ENCODE assay signal across 8 cellular contexts in genomic region chr2:97992836-97993825, GRCh38. TPM values are rescaled to one million over a fixed set of nuclear protein-coding genes. Genes with fewer than 3 reads are reported as not detected.
DNase-seq lines count a peak whose midpoint lies in the region; ATAC-seq and TF ChIP-seq lines count a peak whose summit lies in the region.

No MANE protein-coding gene starts in this region.

- peak overlapping the region; percentile 87; the same call in 1 of the 2 replicates for H3K4me3 ChIP-seq in AG04450 (ENCODE audit: low read depth, low read length)
- H3K4me3 ChIP-seq in HAP-1: peak overlapping the region; percentile 89
- peak overlapping the region; percentile 70 to 80 for H3K4me3 ChIP-seq in left lung

- H3K36me3 ChIP-seq in HAP-1 (replicated peaks) (no peaks in the 10 kb centered on the region), left lung (no peaks in the 10 kb centered on the region)

- intact Hi-C loops in activated T-helper 2 cell treated with anti-CD3 and anti-CD28 coated beads, Interferon-gamma antibody, Interleukin-2, Interleukin-4, amounts not matched to agents 10 μg/mL and 5 μg/mL and 100 μg/mL, durations not matched to agents 14 hours and 24 hours and 36 hours (cut with micrococcal nuclease): no loop called here
- intact Hi-C loops in left lung (cut with DNase I): no loop called here

- POLR2A ChIA-PET in AG04450 (lab: Yijun Ruan, JAX): no interaction called here

- H3K9me3 Mint-ChIP-seq in activated T-helper 2 cell treated with anti-CD3 and anti-CD28 coated beads, Interferon-gamma antibody, Interleukin-2, Interleukin-4, amounts not matched to agents 10 μg/mL and 5 μg/mL and 100 μg/mL, durations not matched to agents 14 hours and 24 hours and 36 hours: peaks cover 8% of the 10 kb centered on the region

- CTCF ChIA-PET in AG04450 (lab: Charles Lee): interaction anchor here (0.9 kb wide), 1 partner anchor 186 kb away, joined by 4 read pairs; no protein-coding TSS in a partner anchor

- H3K36me3 Mint-ChIP-seq in activated T-helper 2 cell treated with anti-CD3 and anti-CD28 coated beads, Interferon-gamma antibody, Interleukin-2, Interleukin-4, amounts not matched to agents 10 μg/mL and 5 μg/mL and 100 μg/mL, durations not matched to agents 14 hours and 24 hours and 36 hours (ENCODE audit: low read depth): peaks cover 8% of the 10 kb centered on the region

- in situ Hi-C loops in HAP-1 (cut with MboI; ENCODE audit: low sequenced_read_pairs): no loop called here

- no peaks in the 10 kb centered on the region for H3K27me3 Mint-ChIP-seq in activated T-helper 2 cell treated with anti-CD3 and anti-CD28 coated beads, Interferon-gamma antibody, Interleukin-2, Interleukin-4, amounts not matched to agents 10 μg/mL and 5 μg/mL and 100 μg/mL, durations not matched to agents 14 hours and 24 hours and 36 hours (ENCODE audit: low read depth)

- no peak for TF ChIP-seq CTCF in AG04450 (IDR thresholded peaks at IDR 0.05; ENCODE audit: low read depth, low read length)
- TF ChIP-seq CTCF in left lung (IDR thresholded peaks at IDR 0.05): no peak

- no peak overlapping the region for H3K27ac ChIP-seq in AG04450 (ENCODE audit: low read depth, low read length)
- H3K27ac ChIP-seq in left lung: no peak overlapping the region

- ATAC-seq in left lung (no peak), GM21528 (IDR thresholded peaks at IDR 0.05; ENCODE audit: low FRiP score, unreplicated experiment) (no peak), HG03354 (IDR thresholded peaks at IDR 0.05; ENCODE audit: poor library complexity, severe bottlenecking, unreplicated experiment) (no peak)

- H3K27me3 ChIP-seq in AG04450 (ENCODE audit: control insufficient read depth, insufficient read depth, low read length) (no peaks in the 10 kb centered on the region), HAP-1 (ENCODE audit: low read depth) (no peaks in the 10 kb centered on the region), left lung (no peaks in the 10 kb centered on the region)

- peaks cover 32% of the 10 kb centered on the region for H3K4me1 Mint-ChIP-seq in activated T-helper 2 cell treated with anti-CD3 and anti-CD28 coated beads, Interferon-gamma antibody, Interleukin-2, Interleukin-4, amounts not matched to agents 10 μg/mL and 5 μg/mL and 100 μg/mL, durations not matched to agents 14 hours and 24 hours and 36 hours (ENCODE audit: low read depth)

- DNase-seq in AG04450 (ENCODE audit: low read depth, low spot score) (no peak), HAP-1 (ENCODE audit: low spot score in 2 of 2) (no peak), left lung (no peak), NCI-H524 (lab: John Stamatoyannopoulos, UW) (no peak)
- DNase-seq in activated T-helper 2 cell treated with anti-CD3 and anti-CD28 coated beads, Interferon-gamma antibody, Interleukin-2, Interleukin-4, amounts not matched to agents 10 μg/mL and 5 μg/mL and 100 μg/mL, durations not matched to agents 14 hours and 24 hours and 36 hours (ENCODE audit: low spot score): no peak
- DNase-seq in activated effector memory CD4-positive, alpha-beta T cell treated with anti-CD3 and anti-CD28 coated beads, Interleukin-2, amount 50 U/mL, for 16 hours: no peak

- H3K4me1 ChIP-seq in HAP-1: peaks cover 6% of the 10 kb centered on the region; the same call in 1 of the 2 replicates
- H3K4me1 ChIP-seq in left lung: peaks cover 15 to 59% of the 10 kb centered on the region in 2 donors

- peak overlapping the region; percentile 96 for H3K4me3 Mint-ChIP-seq in activated T-helper 2 cell treated with anti-CD3 and anti-CD28 coated beads, Interferon-gamma antibody, Interleukin-2, Interleukin-4, amounts not matched to agents 10 μg/mL and 5 μg/mL and 100 μg/mL, durations not matched to agents 14 hours and 24 hours and 36 hours (ENCODE audit: low read depth)

- H3K27ac Mint-ChIP-seq in activated T-helper 2 cell treated with anti-CD3 and anti-CD28 coated beads, Interferon-gamma antibody, Interleukin-2, Interleukin-4, amounts not matched to agents 10 μg/mL and 5 μg/mL and 100 μg/mL, durations not matched to agents 14 hours and 24 hours and 36 hours: no peak overlapping the region

- H3K9me3 ChIP-seq in AG04450 (ENCODE audit: control insufficient read depth, insufficient read depth, low read length) (no peaks in the 10 kb centered on the region; the same call in 1 of the 2 replicates), HAP-1 (peaks cover 8% of the 10 kb centered on the region), left lung (peaks cover 0 to 1% of the 10 kb centered on the region in 2 donors)

RNA-seq across cellular contexts. Expression of gene TMEM131, which starts 2.6 kb away (rescaled TPM):
- polyA plus RNA-seq in AG04450 (2011; rRNA removed): 23.0 and 24.4 TPM in 2 replicates
- polyA minus RNA-seq in AG04450 (2011; rRNA and poly(A)+ RNA removed): 37.9 and 40.7 TPM in 2 replicates
- total RNA-seq in activated T-helper 2 cell treated with anti-CD3 and anti-CD28 coated beads, Interferon-gamma antibody, Interleukin-2, Interleukin-4, amounts not matched to agents 10 μg/mL and 5 μg/mL and 100 μg/mL, durations not matched to agents 14 hours and 24 hours and 36 hours: 39.3 and 39.9 TPM in 2 replicates
- 10 to 100 TPM; 43.9 to 44.6 TPM for total RNA-seq in left lung
